Comparison of ENCODE assay signal across 10 cellular contexts in the genomic region with DNA sequence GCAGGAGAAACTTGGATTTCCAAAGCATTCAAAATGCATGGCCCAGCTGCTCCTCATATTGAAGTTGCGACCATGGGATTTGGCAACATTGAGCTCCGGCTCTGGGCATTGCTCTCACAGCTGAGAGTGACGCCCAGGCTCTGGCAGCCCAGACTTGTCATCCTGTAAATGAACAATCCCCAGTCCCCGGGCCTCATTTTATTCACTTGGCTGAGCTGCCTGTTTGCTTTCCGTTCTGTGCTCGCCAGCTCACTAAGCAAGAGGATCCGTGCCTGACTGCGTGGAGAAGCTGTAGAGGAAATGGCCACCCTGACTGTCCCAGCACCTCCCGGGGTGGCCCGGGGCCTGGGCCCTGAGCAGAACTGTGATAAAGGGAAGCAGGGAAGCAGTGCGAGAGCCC.
A peak's percentile ranks its signal among the peaks of the same experiment; 100 is the strongest.
DNase-seq lines count a peak whose midpoint lies in the region; ATAC-seq and TF ChIP-seq lines count a peak whose summit lies in the region.
"Had no signal": no experiment of that assay in that cellular context is flagged by ENCODE, and none has a peak within 500 bp of the region (broad histone marks: within the 10 kb centered on the region; RNA-seq: fewer than 3 reads in every experiment).

No MANE protein-coding gene starts in this region.

- no peaks in the 10 kb centered on the region for H3K9me3 ChIP-seq in left lung

- H3K27ac ChIP-seq in left lung (no peak overlapping the region), substantia nigra (ENCODE audit: low read depth, low read length, poor library complexity, severe bottlenecking) (peak overlapping the region; percentile 7), RWPE1 (no peak overlapping the region)

- peak; percentile 63 for ATAC-seq in left lung
- ATAC-seq: activated CD4-positive, CD25-positive, alpha-beta regulatory T cell treated with anti-CD3 and anti-CD28 coated beads, Interleukin-2, amount 50 U/mL, for 24 hours had no signal

- H3K36me3 ChIP-seq in left lung: no peaks in the 10 kb centered on the region

- H3K4me3 ChIP-seq in left lung: no peak overlapping the region

- TF ChIP-seq CTCF in left lung (IDR thresholded peaks at IDR 0.05) (no peak), RWPE1 (conservative IDR thresholded peaks at IDR 0.05; ENCODE audit: low read depth) (no peak)

- CTCF ChIA-PET in RWPE1 (lab: Yijun Ruan, JAX): interaction anchor here (1.4 kb wide), 1 partner anchor 29 kb away, joined by 6 read pairs; no protein-coding TSS in a partner anchor

- peaks cover 0 to 10% of the 10 kb centered on the region in 2 donors for H3K4me1 ChIP-seq in left lung

- intact Hi-C loops in left lung (cut with DNase I): no loop called here

- no peaks in the 10 kb centered on the region for H3K27me3 ChIP-seq in left lung

- DNase-seq in NCI-H2081 treated with DMSO at 0.1 percent for 48 hours (lab: John Stamatoyannopoulos, UW): peak; percentile 23
- peak; percentile 26 for DNase-seq in epidermal melanocyte (ENCODE audit: insufficient read length, low spot score)
- DNase-seq in left lung: no peak
- peak in 45 of 49 donors; percentile 17 to 87 (median 60) for DNase-seq in substantia nigra (lab: John Stamatoyannopoulos, UW)
- DNase-seq in stimulated activated CD4-positive, alpha-beta T cell treated with anti-CD3 and anti-CD28 coated beads, Interleukin-2, amount 100 ng/mL, for 24 hours: no peak
- DNase-seq in RWPE1 (ENCODE audit: low spot score): no peak
- no peak for DNase-seq in germinal center (ENCODE audit: low spot score)
- no peak for DNase-seq in NK-92 treated with Interleukin-12 subunit alpha and Interleukin-12 subunit beta, amount 100 ng/mL, for 24 hours (lab: John Stamatoyannopoulos, UW)
- DNase-seq: NCI-H1105 had no signal

- POLR2A ChIA-PET in RWPE1 (lab: Yijun Ruan, JAX; ENCODE audit: low non-redundant PET): no interaction called here

Comparison
In these comparisons a context has a peak if more than half of its experiments do, and no peak if none do; other contexts are left out.
1. DNase-seq: peak in NCI-H2081 treated with DMSO at 0.1 percent for 48 hours (single experiment), epidermal melanocyte (single experiment) and substantia nigra (45 of 49); none in left lung (0 of 2), stimulated activated CD4-positive, alpha-beta T cell treated with anti-CD3 and anti-CD28 coated beads, Interleukin-2, amount 100 ng/mL, for 24 hours (0 of 2), RWPE1 (single experiment), germinal center (single experiment) and NK-92 treated with Interleukin-12 subunit alpha and Interleukin-12 subunit beta, amount 100 ng/mL, for 24 hours (single experiment).